Comparison of ENCODE assay signal across 9 cellular contexts in genomic region chr13:40069173-40070044, GRCh38.
DNase-seq lines count a peak whose midpoint lies in the region; ATAC-seq and TF ChIP-seq lines count a peak whose summit lies in the region.
"Had no signal": no experiment of that assay in that cellular context is flagged by ENCODE, and none has a peak within 500 bp of the region (broad histone marks: within the 10 kb centered on the region; RNA-seq: fewer than 3 reads in every experiment).

No MANE protein-coding gene starts in this region.

- no peaks in the 10 kb centered on the region for H3K27me3 ChIP-seq in neutrophil
- no peaks in the 10 kb centered on the region for H3K27me3 ChIP-seq in stomach

- H3K4me3 ChIP-seq in fibroblast of villous mesenchyme (ENCODE audit: low read depth, low read length) (no peak overlapping the region), neutrophil (ENCODE audit: low read depth in 1 of 2, low read length in 1 of 2) (no peak overlapping the region), stomach (no peak overlapping the region)
- H3K4me3 ChIP-seq: skin epidermis had no signal

- no peak for TF ChIP-seq POLR2A in stomach (IDR thresholded peaks at IDR 0.05)

- H3K4me1 ChIP-seq in neutrophil (ENCODE audit: control insufficient read depth in 1 of 2, insufficient read depth in 1 of 2, low read depth in 1 of 2, low read length in 1 of 2) (no peaks in the 10 kb centered on the region), stomach (peaks cover 0 to 16% (median 9%) of the 10 kb centered on the region in 4 donors)

- H3K9me3 ChIP-seq in neutrophil (no peaks in the 10 kb centered on the region), stomach (no peaks in the 10 kb centered on the region)

- DNase-seq in DMS 273 (lab: John Stamatoyannopoulos, UW; ENCODE audit: unreplicated experiment): peak; percentile 79
- DNase-seq in DMS 273 treated with DMSO at 0.1 percent for 48 hours (lab: John Stamatoyannopoulos, UW): no peak
- DNase-seq in OCI-M2 (lab: John Stamatoyannopoulos, UW; ENCODE audit: unreplicated experiment): peak; percentile 20
- peak; percentile 46 for DNase-seq in activated T-helper 1 cell treated with Interleukin-2 at 50 U/mL for 16 hours (ENCODE audit: low read depth)
- DNase-seq in fibroblast of villous mesenchyme (ENCODE audit: low read depth): peak; percentile 80
- DNase-seq in stomach: peak; percentile 80

- WGBS in stomach, 5 donors: 34 to 41% (median 39%) methylated on average over 11 of the region's 11 CpGs

- H3K36me3 ChIP-seq in neutrophil (no peaks in the 10 kb centered on the region), stomach (no peaks in the 10 kb centered on the region)

- H3K27ac ChIP-seq in neutrophil (no peak overlapping the region), stomach (peak overlapping the region in 1 of 5 donors; percentile 26)
- H3K27ac ChIP-seq: skin epidermis had no signal

- peak; percentile 84 for TF ChIP-seq CTCF in fibroblast of villous mesenchyme (IDR thresholded peaks at IDR 0.05; ENCODE audit: insufficient read depth, low read depth, low read length)
- peak; percentile 41 for TF ChIP-seq CTCF in neutrophil (IDR thresholded peaks at IDR 0.05)
- peak in 5 of 7 experiments; percentile 72 to 88 (median 83) for TF ChIP-seq CTCF in stomach (IDR thresholded peaks at IDR 0.05)

- TF ChIP-seq EP300 in stomach (IDR thresholded peaks at IDR 0.05): no peak

- peak; percentile 80 for ATAC-seq in HG03175 (IDR thresholded peaks at IDR 0.05; ENCODE audit: unreplicated experiment)

- intact Hi-C loops in stomach (cut with DNase I; ENCODE audit: low total_unique reads): loop anchor here (5.0 kb wide), 1 partner anchor 613 kb away; no protein-coding TSS in a partner anchor
